5 cellular contexts compared by ENCODE assay signal in genomic region chr15:76105911-76106310, GRCh38. TPM values are rescaled to one million over a fixed set of nuclear protein-coding genes. Genes with fewer than 3 reads are reported as not detected.
"Had no signal": no experiment of that assay in that cellular context is flagged by ENCODE, and none has a peak within 500 bp of the region (broad histone marks: within the 10 kb centered on the region; RNA-seq: fewer than 3 reads in every experiment).

No MANE protein-coding gene starts in this region.

- H3K4me2 ChIP-seq: GM23338 had no signal

- H3K4me3 Mint-ChIP-seq: GM23338, H9 had no signal

- DNase-seq: H9, HCEC 1CT, IMR-90 had no signal

- ATAC-seq: GM23338 had no signal

- H2AFZ ChIP-seq: GM23338 had no signal

- H3K27ac Mint-ChIP-seq: GM23338, H9 had no signal

- H3K4me3 ChIP-seq: GM23338 had no signal

RNA-seq across cellular contexts. Expression of gene TMEM266, which starts 46.1 kb away (rescaled TPM):
- total RNA-seq: HT-29, IMR-90 had no signal
- polyA plus RNA-seq: IMR-90 had no signal
